ENCODE assay signal across 25 cellular contexts in the genomic region with DNA sequence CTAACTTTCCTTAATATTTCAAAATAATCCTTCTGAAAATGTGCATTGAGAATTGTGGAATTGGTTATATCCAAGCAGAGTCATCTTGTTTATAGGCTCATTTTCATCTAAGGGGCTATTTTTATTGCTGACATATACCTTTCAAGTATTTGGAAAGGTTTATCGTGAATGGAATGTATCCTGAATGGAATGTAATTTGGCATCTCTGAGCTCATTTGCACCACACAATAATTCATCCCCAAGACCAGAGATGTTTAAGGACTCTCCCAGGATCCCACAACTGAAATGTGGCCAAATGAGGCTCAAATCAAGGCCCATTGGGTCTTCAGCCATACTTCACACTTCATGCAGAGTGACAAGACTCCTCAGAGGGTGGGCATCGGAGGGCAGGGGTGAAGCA.
"Had no signal": no experiment of that assay in that cellular context is flagged by ENCODE, and none has a peak within 500 bp of the region (broad histone marks: within the 10 kb centered on the region; RNA-seq: fewer than 3 reads in every experiment).

No MANE protein-coding gene starts in this region.

- H3K27me3 Mint-ChIP-seq: stimulated activated naive B cell treated with anti-CD40 and anti-IgM and Interleukin-4, amounts not matched to agents 10 μg/mL and 1 μg/mL and 100 μg/mL, for 72 hours; stimulated activated naive CD8-positive, alpha-beta T cell treated with anti-CD3 and anti-CD28 coated beads, Interleukin-15, Interleukin-2, amounts not matched to agents 100 ng/mL and 50 ng/mL, for 24 hours had no signal

- H3K4me3 ChIP-seq: dorsolateral prefrontal cortex, gastroesophageal sphincter, heart left ventricle, hepatocyte, left lung, neural progenitor cell, psoas muscle, thoracic aorta, tibial nerve, upper lobe of left lung had no signal

- H3K36me3 Mint-ChIP-seq: mesothelial cell of epicardium; natural killer cell treated with Interleukin-12 subunit alpha and Interleukin-12 subunit beta and Interleukin-15 and Interleukin-18, amount 100 ng/mL, for 72 hours; neural progenitor cell; stimulated activated naive B cell treated with anti-CD40 and anti-IgM and Interleukin-4, amounts not matched to agents 10 μg/mL and 1 μg/mL and 100 μg/mL, for 72 hours had no signal

- DNase-seq: dorsolateral prefrontal cortex; effector CD4-positive, alpha-beta T cell; endodermal cell; foreskin keratinocyte; heart left ventricle; left cardiac atrium; left lung; mesenchymal stem cell; posterior cingulate gyrus; psoas muscle; right cardiac atrium; small intestine; stimulated activated CD4-positive, alpha-beta T cell treated with anti-CD3 and anti-CD28 coated beads, Interleukin-15, amount 100 ng/mL, for 24 hours; stimulated activated CD4-positive, alpha-beta T cell treated with anti-CD3 and anti-CD28 coated beads, Interleukin-2, amount 100 ng/mL, for 48 hours; stimulated activated naive B cell treated with anti-CD40 and anti-IgM and Interleukin-4, amounts not matched to agents 10 μg/mL and 1 μg/mL and 100 μg/mL, for 72 hours; upper lobe of left lung had no signal

- H3K27ac Mint-ChIP-seq: endodermal cell; mesothelial cell of epicardium; natural killer cell treated with Interleukin-12 subunit alpha and Interleukin-12 subunit beta and Interleukin-15 and Interleukin-18, amount 100 ng/mL, for 72 hours; neural progenitor cell; stimulated activated naive B cell treated with anti-CD40 and anti-IgM and Interleukin-4, amounts not matched to agents 10 μg/mL and 1 μg/mL and 100 μg/mL, for 72 hours; stimulated activated naive CD8-positive, alpha-beta T cell treated with anti-CD3 and anti-CD28 coated beads, Interleukin-15, Interleukin-2, amounts not matched to agents 100 ng/mL and 50 ng/mL, for 24 hours had no signal

- ATAC-seq: esophagus mucosa; foreskin keratinocyte; gastroesophageal sphincter; heart left ventricle; left cardiac atrium; left lung; natural killer cell treated with Interleukin-12 subunit alpha and Interleukin-12 subunit beta and Interleukin-15 and Interleukin-18, amount 100 ng/mL, for 72 hours; right cardiac atrium; stimulated activated naive B cell treated with anti-CD40 and anti-IgM and Interleukin-4, amounts not matched to agents 10 μg/mL and 1 μg/mL and 100 μg/mL, for 72 hours had no signal

- H3K4me3 Mint-ChIP-seq: endodermal cell; mesothelial cell of epicardium; natural killer cell treated with Interleukin-12 subunit alpha and Interleukin-12 subunit beta and Interleukin-15 and Interleukin-18, amount 100 ng/mL, for 72 hours; neural progenitor cell; stimulated activated naive B cell treated with anti-CD40 and anti-IgM and Interleukin-4, amounts not matched to agents 10 μg/mL and 1 μg/mL and 100 μg/mL, for 72 hours; stimulated activated naive CD8-positive, alpha-beta T cell treated with anti-CD3 and anti-CD28 coated beads, Interleukin-15, Interleukin-2, amounts not matched to agents 100 ng/mL and 50 ng/mL, for 24 hours had no signal

- H3K9me3 Mint-ChIP-seq: natural killer cell treated with Interleukin-12 subunit alpha and Interleukin-12 subunit beta and Interleukin-15 and Interleukin-18, amount 100 ng/mL, for 72 hours; stimulated activated naive CD8-positive, alpha-beta T cell treated with anti-CD3 and anti-CD28 coated beads, Interleukin-15, Interleukin-2, amounts not matched to agents 100 ng/mL and 50 ng/mL, for 24 hours had no signal
